In genomic region chr9:134554750-134555655, GRCh38 we compare ENCODE assay signal across 1 cellular context.
TF ChIP-seq lines count a peak whose summit lies in the region.

No MANE protein-coding gene starts in this region.

TF ChIP-seq in IMR-90, 13 proteins besides CTCF, POLR2A, EP300 and RAD21 (continued from another document):
- TF ChIP-seq MAZ (IDR thresholded peaks at IDR 0.05; ENCODE audit: borderline replicate concordance, low read depth, low read length), result no peak
